In genomic region chr14:51244591-51244990, GRCh38 we compare ENCODE assay signal across 2 cellular contexts.
TF ChIP-seq lines count a peak whose summit lies in the region.

No MANE protein-coding gene starts in this region.

TF ChIP-seq in GM23338, 12 proteins besides CTCF, POLR2A, EP300 and RAD21 (continued from another document):
- TF ChIP-seq EZH2 (IDR thresholded peaks at IDR 0.05; ENCODE audit: low read depth, unreplicated experiment) (no peak), CREB1 (CRISPR knock-in tag; IDR thresholded peaks at IDR 0.05; ENCODE audit: low read depth) (no peak), EZH2phosphoT487 (IDR thresholded peaks at IDR 0.05; ENCODE audit: unreplicated experiment) (no peak), ZNF331 (CRISPR knock-in tag; IDR thresholded peaks at IDR 0.05; ENCODE audit: low read depth) (no peak), ETS1 (IDR thresholded peaks at IDR 0.05) (no peak), JUNB (IDR thresholded peaks at IDR 0.05; ENCODE audit: unreplicated experiment) (no peak), ZNF114 (CRISPR knock-in tag; IDR thresholded peaks at IDR 0.05) (no peak), POLR2AphosphoS5 (IDR thresholded peaks at IDR 0.05; ENCODE audit: low read depth) (no peak), ZNF462 (CRISPR knock-in tag; IDR thresholded peaks at IDR 0.05) (no peak)
- TF ChIP-seq, protein P1, sequence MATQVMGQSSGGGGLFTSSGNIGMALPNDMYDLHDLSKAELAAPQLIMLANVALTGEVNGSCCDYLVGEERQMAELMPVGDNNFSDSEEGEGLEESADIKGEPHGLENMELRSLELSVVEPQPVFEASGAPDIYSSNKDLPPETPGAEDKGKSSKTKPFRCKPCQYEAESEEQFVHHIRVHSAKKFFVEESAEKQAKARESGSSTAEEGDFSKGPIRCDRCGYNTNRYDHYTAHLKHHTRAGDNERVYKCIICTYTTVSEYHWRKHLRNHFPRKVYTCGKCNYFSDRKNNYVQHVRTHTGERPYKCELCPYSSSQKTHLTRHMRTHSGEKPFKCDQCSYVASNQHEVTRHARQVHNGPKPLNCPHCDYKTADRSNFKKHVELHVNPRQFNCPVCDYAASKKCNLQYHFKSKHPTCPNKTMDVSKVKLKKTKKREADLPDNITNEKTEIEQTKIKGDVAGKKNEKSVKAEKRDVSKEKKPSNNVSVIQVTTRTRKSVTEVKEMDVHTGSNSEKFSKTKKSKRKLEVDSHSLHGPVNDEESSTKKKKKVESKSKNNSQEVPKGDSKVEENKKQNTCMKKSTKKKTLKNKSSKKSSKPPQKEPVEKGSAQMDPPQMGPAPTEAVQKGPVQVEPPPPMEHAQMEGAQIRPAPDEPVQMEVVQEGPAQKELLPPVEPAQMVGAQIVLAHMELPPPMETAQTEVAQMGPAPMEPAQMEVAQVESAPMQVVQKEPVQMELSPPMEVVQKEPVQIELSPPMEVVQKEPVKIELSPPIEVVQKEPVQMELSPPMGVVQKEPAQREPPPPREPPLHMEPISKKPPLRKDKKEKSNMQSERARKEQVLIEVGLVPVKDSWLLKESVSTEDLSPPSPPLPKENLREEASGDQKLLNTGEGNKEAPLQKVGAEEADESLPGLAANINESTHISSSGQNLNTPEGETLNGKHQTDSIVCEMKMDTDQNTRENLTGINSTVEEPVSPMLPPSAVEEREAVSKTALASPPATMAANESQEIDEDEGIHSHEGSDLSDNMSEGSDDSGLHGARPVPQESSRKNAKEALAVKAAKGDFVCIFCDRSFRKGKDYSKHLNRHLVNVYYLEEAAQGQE (IDR thresholded peaks at IDR 0.05; ENCODE audit: unreplicated experiment): no peak

TF ChIP-seq in GM12878, 131 proteins besides CTCF, POLR2A, EP300 and RAD21 (continued from another document):
- TF ChIP-seq JUND (IDR thresholded peaks at IDR 0.05; ENCODE audit: low read depth, low read length) (no peak), ZBED1 (IDR thresholded peaks at IDR 0.05; ENCODE audit: borderline replicate concordance) (no peak), ZNF384 (IDR thresholded peaks at IDR 0.05; ENCODE audit: borderline replicate concordance, low read depth, low read length) (no peak)
